In genomic region chr11:13000116-13000515, GRCh38 we compare ENCODE assay signal across 30 cellular contexts. TPM values are rescaled to one million over a fixed set of nuclear protein-coding genes. Genes with fewer than 3 reads are reported as not detected.
"Had no signal": no experiment of that assay in that cellular context is flagged by ENCODE, and none has a peak within 500 bp of the region (broad histone marks: within the 10 kb centered on the region; RNA-seq: fewer than 3 reads in every experiment).

No MANE protein-coding gene starts in this region.

- H3K27me3 Mint-ChIP-seq: dendritic cell treated with granulocyte-macrophage colony-stimulating factor and Interleukin-4, amounts not matched to agents 40 ng/mL and 50 ng/mL, for 4 days had no signal

- H3K4me1 Mint-ChIP-seq: activated CD4-positive, alpha-beta memory T cell treated with anti-CD3 and anti-CD28 coated beads, Interleukin-2, amount 10 ng/mL, durations not matched to agents 7 days and 5 days; activated CD4-positive, alpha-beta T cell treated with anti-CD3 and anti-CD28 coated beads, Interleukin-2, amount 10 ng/mL, durations not matched to agents 7 days and 5 days; activated naive CD4-positive, alpha-beta T cell treated with anti-CD3 and anti-CD28 coated beads, Interleukin-2, amount 10 ng/mL, durations not matched to agents 7 days and 5 days; activated naive CD8-positive, alpha-beta T cell treated with anti-CD3 and anti-CD28 coated beads, Interleukin-2, amount 10 ng/mL, durations not matched to agents 7 days and 5 days; central memory CD8-positive, alpha-beta T cell; T-cell had no signal

- H3K4me3 Mint-ChIP-seq: activated CD4-positive, alpha-beta memory T cell treated with anti-CD3 and anti-CD28 coated beads, Interleukin-2, amount 10 ng/mL, durations not matched to agents 7 days and 5 days; activated CD4-positive, alpha-beta T cell treated with anti-CD3 and anti-CD28 coated beads, Interleukin-2, amount 10 ng/mL, durations not matched to agents 7 days and 5 days; activated naive CD4-positive, alpha-beta T cell treated with anti-CD3 and anti-CD28 coated beads, Interleukin-2, amount 10 ng/mL, durations not matched to agents 7 days and 5 days; activated naive CD8-positive, alpha-beta T cell treated with anti-CD3 and anti-CD28 coated beads, Interleukin-2, amount 10 ng/mL, durations not matched to agents 7 days and 5 days; activated T-cell treated with anti-CD3 and anti-CD28 coated beads, Interleukin-2, amount 50 U/mL, for 24 hours; activated T-cell treated with anti-CD3 and anti-CD28 coated beads, Interleukin-2, amount 50 U/mL, for 72 hours; central memory CD8-positive, alpha-beta T cell; dendritic cell treated with granulocyte-macrophage colony-stimulating factor and Interleukin-4, amounts not matched to agents 40 ng/mL and 50 ng/mL, for 4 days; endodermal cell; T-cell; T-helper 1 cell treated with Interleukin-12 subunit alpha and Interleukin-12 subunit beta and Interleukin-4 antibody, amounts not matched to agents 30 μg/mL and 1 μg/mL, for 36 hours; T-helper 2 cell treated with Interferon-gamma antibody and Interleukin-4, amounts not matched to agents 5 μg/mL and 100 μg/mL, for 36 hours had no signal

- H3K27ac Mint-ChIP-seq: activated CD4-positive, alpha-beta memory T cell treated with anti-CD3 and anti-CD28 coated beads, Interleukin-2, amount 10 ng/mL, durations not matched to agents 7 days and 5 days; activated CD4-positive, alpha-beta T cell treated with anti-CD3 and anti-CD28 coated beads, Interleukin-2, amount 10 ng/mL, durations not matched to agents 7 days and 5 days; activated naive CD4-positive, alpha-beta T cell treated with anti-CD3 and anti-CD28 coated beads, Interleukin-2, amount 10 ng/mL, durations not matched to agents 7 days and 5 days; activated naive CD4-positive, alpha-beta T cell treated with anti-CD3 and anti-CD28 coated beads, Interleukin-2, amount 50 U/mL, for 72 hours; activated naive CD8-positive, alpha-beta T cell treated with anti-CD3 and anti-CD28 coated beads, Interleukin-2, amount 10 ng/mL, durations not matched to agents 7 days and 5 days; activated T-cell treated with anti-CD3 and anti-CD28 coated beads, Interleukin-2, amount 50 U/mL, for 24 hours; activated T-cell treated with anti-CD3 and anti-CD28 coated beads, Interleukin-2, amount 50 U/mL, for 72 hours; dendritic cell treated with granulocyte-macrophage colony-stimulating factor and Interleukin-4, amounts not matched to agents 40 ng/mL and 50 ng/mL, for 4 days; endodermal cell; T-cell; T-helper 1 cell treated with Interleukin-12 subunit alpha and Interleukin-12 subunit beta and Interleukin-4 antibody, amounts not matched to agents 30 μg/mL and 1 μg/mL, for 36 hours; T-helper 2 cell treated with Interferon-gamma antibody and Interleukin-4, amounts not matched to agents 5 μg/mL and 100 μg/mL, for 36 hours had no signal

- H3K4me1 ChIP-seq: foreskin keratinocyte, gastrocnemius medialis, heart left ventricle had no signal

- ATAC-seq: activated naive CD4-positive, alpha-beta T cell treated with anti-CD3 and anti-CD28 coated beads, Interleukin-2, amount 50 U/mL, for 72 hours; activated T-cell treated with anti-CD3 and anti-CD28 coated beads, Interleukin-2, amount 50 U/mL, for 72 hours; foreskin keratinocyte; gastrocnemius medialis; heart left ventricle; T-cell had no signal

- H3K36me3 Mint-ChIP-seq: activated naive CD4-positive, alpha-beta T cell treated with anti-CD3 and anti-CD28 coated beads, Interleukin-2, amount 10 ng/mL, durations not matched to agents 7 days and 5 days; activated naive CD4-positive, alpha-beta T cell treated with anti-CD3 and anti-CD28 coated beads, Interleukin-2, amount 50 U/mL, for 72 hours; activated naive CD8-positive, alpha-beta T cell treated with anti-CD3 and anti-CD28 coated beads, Interleukin-2, amount 10 ng/mL, durations not matched to agents 7 days and 5 days; T-cell had no signal

- DNase-seq: activated CD4-positive, alpha-beta memory T cell treated with anti-CD3 and anti-CD28 coated beads, Interleukin-2, amount 10 ng/mL, durations not matched to agents 7 days and 5 days; activated CD4-positive, alpha-beta T cell treated with anti-CD3 and anti-CD28 coated beads for 4 hours; activated CD4-positive, alpha-beta T cell treated with anti-CD3 and anti-CD28 coated beads, Interleukin-2, amount 10 ng/mL, durations not matched to agents 7 days and 5 days; activated CD4-positive, alpha-beta T cell treated with anti-CD3 and anti-CD28 coated beads, Interleukin-2, amount 50 U/mL, for 4 hours; activated CD4-positive, CD25-positive, alpha-beta regulatory T cell; activated CD4-positive, CD25-positive, alpha-beta regulatory T cell treated with anti-CD3 and anti-CD28 coated beads, Interleukin-2, amount 50 U/mL, for 72 hours; activated CD8-positive, alpha-beta memory T cell treated with anti-CD3 and anti-CD28 coated beads, Interleukin-2, amount 50 U/mL, for 48 hours; activated gamma-delta T cell; activated naive CD4-positive, alpha-beta T cell; activated naive CD4-positive, alpha-beta T cell treated with anti-CD3 and anti-CD28 coated beads, Interleukin-2, amount 10 ng/mL, durations not matched to agents 7 days and 5 days; activated naive CD8-positive, alpha-beta T cell treated with anti-CD3 and anti-CD28 coated beads, Interleukin-2, amount 10 ng/mL, durations not matched to agents 7 days and 5 days; activated T-cell treated with anti-CD3 and anti-CD28 coated beads for 4 hours; activated T-cell treated with anti-CD3 and anti-CD28 coated beads, Interleukin-2, amount 50 U/mL, for 24 hours; activated T-cell treated with anti-CD3 and anti-CD28 coated beads, Interleukin-2, amount 50 U/mL, for 72 hours; brain microvascular endothelial cell; dorsolateral prefrontal cortex; effector memory CD4-positive, alpha-beta T cell; endodermal cell; foreskin keratinocyte; gastrocnemius medialis; glutamatergic neuron; heart left ventricle; T-cell; T1000 had no signal

- H3K9me3 Mint-ChIP-seq: activated CD4-positive, alpha-beta T cell treated with anti-CD3 and anti-CD28 coated beads, Interleukin-2, amount 10 ng/mL, durations not matched to agents 7 days and 5 days; activated naive CD4-positive, alpha-beta T cell treated with anti-CD3 and anti-CD28 coated beads, Interleukin-2, amount 10 ng/mL, durations not matched to agents 7 days and 5 days; activated naive CD4-positive, alpha-beta T cell treated with anti-CD3 and anti-CD28 coated beads, Interleukin-2, amount 50 U/mL, for 72 hours; activated naive CD8-positive, alpha-beta T cell treated with anti-CD3 and anti-CD28 coated beads, Interleukin-2, amount 10 ng/mL, durations not matched to agents 7 days and 5 days; activated T-cell treated with anti-CD3 and anti-CD28 coated beads, Interleukin-2, amount 50 U/mL, for 72 hours; central memory CD8-positive, alpha-beta T cell; dendritic cell treated with granulocyte-macrophage colony-stimulating factor and Interleukin-4, amounts not matched to agents 40 ng/mL and 50 ng/mL, for 4 days; T-helper 1 cell treated with Interleukin-12 subunit alpha and Interleukin-12 subunit beta and Interleukin-4 antibody, amounts not matched to agents 30 μg/mL and 1 μg/mL, for 36 hours had no signal

- H3K9me3 ChIP-seq: gastrocnemius medialis had no signal

- H3K27ac ChIP-seq: brain microvascular endothelial cell, coronary artery, foreskin keratinocyte, gastrocnemius medialis, heart left ventricle had no signal

- H3K4me3 ChIP-seq: coronary artery, gastrocnemius medialis, heart left ventricle had no signal

- H3K27me3 ChIP-seq: foreskin keratinocyte had no signal

- H3K36me3 ChIP-seq: brain microvascular endothelial cell, gastrocnemius medialis, heart left ventricle had no signal

RNA-seq across cellular contexts. Expression of gene RASSF10, which starts 9.0 kb away (rescaled TPM):
- total RNA-seq: activated CD4-positive, alpha-beta memory T cell treated with anti-CD3 and anti-CD28 coated beads, Interleukin-2, amount 10 ng/mL, durations not matched to agents 7 days and 5 days; activated CD4-positive, alpha-beta T cell treated with anti-CD3 and anti-CD28 coated beads, Interleukin-2, amount 10 ng/mL, durations not matched to agents 7 days and 5 days; activated naive CD4-positive, alpha-beta T cell treated with anti-CD3 and anti-CD28 coated beads, Interleukin-2, amount 50 U/mL, for 72 hours; activated naive CD8-positive, alpha-beta T cell treated with anti-CD3 and anti-CD28 coated beads, Interleukin-2, amount 10 ng/mL, durations not matched to agents 7 days and 5 days; T-cell had no signal
